Comparison of ENCODE assay signal across 36 cellular contexts in genomic region chr3:95626107-95626506, GRCh38.
"Had no signal": no experiment of that assay in that cellular context is flagged by ENCODE, and none has a peak within 500 bp of the region (broad histone marks: within the 10 kb centered on the region; RNA-seq: fewer than 3 reads in every experiment).

No MANE protein-coding gene starts in this region.

- DNase-seq: Karpas-422, Kasumi-1, MG63, MM.1S, MV-4-11, NCI-H1048, NCI-H1092, NCI-H1092 treated with DMSO at 0.1 percent for 48 hours, NCI-H1105, NCI-H1105 treated with DMSO at 0.1 percent for 48 hours, NCI-H1417, NCI-H1417 treated with DMSO at 0.1 percent for 48 hours, NCI-H1436, NCI-H1436 treated with DMSO at 0.1 percent for 48 hours, NCI-H146, NCI-H1694, NCI-H1694 treated with DMSO at 0.1 percent for 48 hours, NCI-H187, NCI-H187 treated with DMSO at 0.1 percent for 48 hours, NCI-H1930, NCI-H2029, NCI-H2029 treated with DMSO at 0.1 percent for 48 hours, NCI-H2081, NCI-H2081 treated with DMSO at 0.1 percent for 48 hours, NCI-H2107, NCI-H2171, NCI-H2171 treated with DMSO at 0.1 percent for 48 hours, NCI-H2227 treated with DMSO at 0.1 percent for 48 hours, NCI-H226, NCI-H345, NCI-H446, NCI-H446 treated with DMSO at 0.1 percent for 48 hours, NCI-H510A, NCI-H510A treated with DMSO at 0.1 percent for 48 hours, NCI-H524, NCI-H524 treated with DMSO at 0.1 percent for 48 hours had no signal

- H3K9me3 ChIP-seq: MG63 had no signal

- H3K36me3 ChIP-seq: MG63 had no signal

- H3K4me3 ChIP-seq: MG63 had no signal
